8 cellular contexts compared by ENCODE assay signal in the genomic region with DNA sequence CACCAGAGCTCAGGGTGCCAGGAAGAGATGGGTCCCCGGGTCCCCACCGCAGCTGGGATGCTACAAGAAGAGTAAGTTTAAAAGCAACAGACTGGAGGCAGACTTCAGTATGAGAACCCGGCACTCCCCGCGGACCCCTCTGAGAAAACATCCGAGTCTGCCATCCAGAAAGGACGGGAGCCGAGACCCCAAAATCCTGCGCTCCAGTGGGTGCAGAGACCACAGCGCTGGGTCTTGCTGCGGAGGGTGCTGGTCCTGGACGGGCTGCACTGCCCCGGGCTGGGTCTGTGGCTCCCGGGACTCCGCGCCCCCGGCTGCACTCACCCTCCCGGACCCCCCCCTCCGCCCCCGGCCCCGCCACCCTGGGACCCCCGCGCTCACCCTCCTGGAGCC. TPM values are rescaled to one million over a fixed set of nuclear protein-coding genes. Genes with fewer than 3 reads are reported as not detected.
DNase-seq lines count a peak whose midpoint lies in the region; ATAC-seq lines count a peak whose summit lies in the region.

No MANE protein-coding gene starts in this region.

- peak overlapping the region; percentile 91 for H3K4me3 Mint-ChIP-seq in activated naive CD8-positive, alpha-beta T cell treated with anti-CD3 and anti-CD28 coated beads, Interleukin-2, amount 10 ng/mL, durations not matched to agents 7 days and 5 days
- H3K4me3 Mint-ChIP-seq in stimulated activated naive CD8-positive, alpha-beta T cell treated with anti-CD3 and anti-CD28 coated beads, Interleukin-15, Interleukin-2, amounts not matched to agents 100 ng/mL and 50 ng/mL, for 24 hours, result peak overlapping the region; percentile 79

- H3K27me3 ChIP-seq in HUES48 (ENCODE audit: control insufficient read depth, insufficient read depth, low read length) (no peaks in the 10 kb centered on the region), iPS-20b (ENCODE audit: insufficient read depth, low read length) (peaks cover 7% of the 10 kb centered on the region; the same call in 1 of the 2 replicates)

- H3K4me1 ChIP-seq in HUES48 (ENCODE audit: control insufficient read depth, insufficient read depth, low read length), result peaks cover 9% of the 10 kb centered on the region; the same call in 1 of the 2 replicates
- H3K4me1 ChIP-seq in iPS-20b (ENCODE audit: insufficient read depth, low read length), result no peaks in the 10 kb centered on the region

- POLR2A ChIA-PET in activated naive CD8-positive, alpha-beta T cell treated with anti-CD3 and anti-CD28 coated beads, Interleukin-2, amount 10 ng/mL, durations not matched to agents 7 days and 5 days (lab: Charles Lee), result interaction anchor here (0.6 to 3.1 kb wide), 13 partner anchors 8 to 301 kb away, joined by 3 to 14 read pairs (median 3); partner anchors contain the start of genes ARFGAP1, GMEB2, PPDPF and PTK6

- DNase-seq in activated naive CD8-positive, alpha-beta T cell treated with anti-CD3 and anti-CD28 coated beads, Interleukin-2, amount 10 ng/mL, durations not matched to agents 7 days and 5 days, result peak; percentile 47
- no peak for DNase-seq in COLO829 (ENCODE audit: low spot score)
- no peak for DNase-seq in DMS 273 treated with DMSO at 0.1 percent for 48 hours (lab: John Stamatoyannopoulos, UW)
- no peak for DNase-seq in OCI-M2 (lab: John Stamatoyannopoulos, UW; ENCODE audit: unreplicated experiment)
- no peak for DNase-seq in NCI-H526 (lab: John Stamatoyannopoulos, UW)

- H3K4me3 ChIP-seq in HUES48 (ENCODE audit: low read depth, low read length) (peak overlapping the region; percentile 68), iPS-20b (ENCODE audit: low read length) (peak overlapping the region; percentile 71)

- H3K9me3 Mint-ChIP-seq in activated naive CD8-positive, alpha-beta T cell treated with anti-CD3 and anti-CD28 coated beads, Interleukin-2, amount 10 ng/mL, durations not matched to agents 7 days and 5 days, result no peaks in the 10 kb centered on the region
- H3K9me3 Mint-ChIP-seq in stimulated activated naive CD8-positive, alpha-beta T cell treated with anti-CD3 and anti-CD28 coated beads, Interleukin-15, Interleukin-2, amounts not matched to agents 100 ng/mL and 50 ng/mL, for 24 hours, result no peaks in the 10 kb centered on the region

- peaks cover 1% of the 10 kb centered on the region for H3K36me3 Mint-ChIP-seq in activated naive CD8-positive, alpha-beta T cell treated with anti-CD3 and anti-CD28 coated beads, Interleukin-2, amount 10 ng/mL, durations not matched to agents 7 days and 5 days
- H3K36me3 Mint-ChIP-seq in stimulated activated naive CD8-positive, alpha-beta T cell treated with anti-CD3 and anti-CD28 coated beads, Interleukin-15, Interleukin-2, amounts not matched to agents 100 ng/mL and 50 ng/mL, for 24 hours (ENCODE audit: low read depth), result no peaks in the 10 kb centered on the region

- H3K9ac ChIP-seq in HUES48 (ENCODE audit: low read depth, low read length) (no peak overlapping the region), iPS-20b (ENCODE audit: low read depth, low read length) (peak overlapping the region; percentile 61; the same call in 1 of the 2 replicates)

- H3K9me3 ChIP-seq in HUES48 (ENCODE audit: control insufficient read depth, insufficient read depth, low read length), result no peaks in the 10 kb centered on the region
- no peaks in the 10 kb centered on the region for H3K9me3 ChIP-seq in iPS-20b (ENCODE audit: insufficient read depth, low read depth, low read length)

- peaks cover 2% of the 10 kb centered on the region for H3K4me1 Mint-ChIP-seq in activated naive CD8-positive, alpha-beta T cell treated with anti-CD3 and anti-CD28 coated beads, Interleukin-2, amount 10 ng/mL, durations not matched to agents 7 days and 5 days
- H3K4me1 Mint-ChIP-seq in stimulated activated naive CD8-positive, alpha-beta T cell treated with anti-CD3 and anti-CD28 coated beads, Interleukin-15, Interleukin-2, amounts not matched to agents 100 ng/mL and 50 ng/mL, for 24 hours (ENCODE audit: low read depth), result peaks cover 12% of the 10 kb centered on the region

- H3K36me3 ChIP-seq in HUES48 (ENCODE audit: control insufficient read depth, insufficient read depth, low read length) (no peaks in the 10 kb centered on the region), iPS-20b (ENCODE audit: insufficient read depth, low read depth, low read length) (no peaks in the 10 kb centered on the region)

- H3K27ac ChIP-seq in HUES48 (ENCODE audit: low read depth, low read length), result no peak overlapping the region
- H3K27ac ChIP-seq in iPS-20b (ENCODE audit: low read length), result no peak overlapping the region

- H3K27ac Mint-ChIP-seq in activated naive CD8-positive, alpha-beta T cell treated with anti-CD3 and anti-CD28 coated beads, Interleukin-2, amount 10 ng/mL, durations not matched to agents 7 days and 5 days, result peak overlapping the region; percentile 95
- H3K27ac Mint-ChIP-seq in stimulated activated naive CD8-positive, alpha-beta T cell treated with anti-CD3 and anti-CD28 coated beads, Interleukin-15, Interleukin-2, amounts not matched to agents 100 ng/mL and 50 ng/mL, for 24 hours, result no peak overlapping the region

- H3K27me3 Mint-ChIP-seq in activated naive CD8-positive, alpha-beta T cell treated with anti-CD3 and anti-CD28 coated beads, Interleukin-2, amount 10 ng/mL, durations not matched to agents 7 days and 5 days, result peaks cover 16% of the 10 kb centered on the region
- H3K27me3 Mint-ChIP-seq in stimulated activated naive CD8-positive, alpha-beta T cell treated with anti-CD3 and anti-CD28 coated beads, Interleukin-15, Interleukin-2, amounts not matched to agents 100 ng/mL and 50 ng/mL, for 24 hours, result peaks cover 7% of the 10 kb centered on the region

- ATAC-seq in activated naive CD8-positive, alpha-beta T cell treated with anti-CD3 and anti-CD28 coated beads, Interleukin-2, amount 10 ng/mL, durations not matched to agents 7 days and 5 days (ENCODE audit: low read depth), result peak; percentile 30

RNA-seq across cellular contexts. Expression of gene HELZ2, which starts 0.3 kb away (rescaled TPM):
- total RNA-seq in activated naive CD8-positive, alpha-beta T cell treated with anti-CD3 and anti-CD28 coated beads, Interleukin-2, amount 10 ng/mL, durations not matched to agents 7 days and 5 days, result 100 to 1,000 TPM; 118 to 128 TPM

RNA-seq across cellular contexts. Expression of gene FNDC11, which starts 19.8 kb away (rescaled TPM):
- under 1 TPM; 0.48 to 0.55 TPM for total RNA-seq in activated naive CD8-positive, alpha-beta T cell treated with anti-CD3 and anti-CD28 coated beads, Interleukin-2, amount 10 ng/mL, durations not matched to agents 7 days and 5 days

RNA-seq across cellular contexts. Expression of gene SRMS, which starts 26.2 kb away (rescaled TPM):
- not detected for total RNA-seq in activated naive CD8-positive, alpha-beta T cell treated with anti-CD3 and anti-CD28 coated beads, Interleukin-2, amount 10 ng/mL, durations not matched to agents 7 days and 5 days

RNA-seq across cellular contexts. Expression of gene PTK6, which starts 36.6 kb away (rescaled TPM):
- total RNA-seq in activated naive CD8-positive, alpha-beta T cell treated with anti-CD3 and anti-CD28 coated beads, Interleukin-2, amount 10 ng/mL, durations not matched to agents 7 days and 5 days, result under 1 TPM; 0.11 to 0.31 TPM

RNA-seq across cellular contexts. Expression of gene GMEB2, which starts 53.2 kb away (rescaled TPM):
- 10 to 100 TPM; 20.5 to 21.6 TPM for total RNA-seq in activated naive CD8-positive, alpha-beta T cell treated with anti-CD3 and anti-CD28 coated beads, Interleukin-2, amount 10 ng/mL, durations not matched to agents 7 days and 5 days
